Comparison of ENCODE assay signal across 1 cellular context in genomic region chr9:76401580-76402354, GRCh38.
TF ChIP-seq lines count a peak whose summit lies in the region.

No MANE protein-coding gene starts in this region.

TF ChIP-seq in HepG2, 621 proteins besides CTCF, POLR2A, EP300 and RAD21 (continued from another document and continues in another):
- TF ChIP-seq ZBTB40 (IDR thresholded peaks at IDR 0.05) = no peak
- TF ChIP-seq ZBTB40 (CRISPR knock-in tag; IDR thresholded peaks at IDR 0.05) = no peak
- TF ChIP-seq ZNF329 (CRISPR knock-in tag; IDR thresholded peaks at IDR 0.05; ENCODE audit: low read depth) = no peak
- no peak for TF ChIP-seq RBM39 (IDR thresholded peaks at IDR 0.05; ENCODE audit: low read depth, low read length, poor library complexity, severe bottlenecking)
- no peak for TF ChIP-seq NAIF1 (CRISPR knock-in tag; IDR thresholded peaks at IDR 0.05; ENCODE audit: borderline replicate concordance)
- no peak for TF ChIP-seq ZBTB7B (CRISPR knock-in tag; IDR thresholded peaks at IDR 0.05)
- no peak for TF ChIP-seq ZNF713 (CRISPR knock-in tag; IDR thresholded peaks at IDR 0.05)
- no peak for TF ChIP-seq ZNF552 (CRISPR knock-in tag; IDR thresholded peaks at IDR 0.05; ENCODE audit: borderline replicate concordance)
- peak; percentile 69; the same call in 1 of the 2 replicates for TF ChIP-seq ZNF280D (CRISPR knock-in tag; IDR thresholded peaks at IDR 0.05)
- TF ChIP-seq TFE3 (CRISPR knock-in tag; IDR thresholded peaks at IDR 0.05) = no peak
- no peak for TF ChIP-seq MTA3 (CRISPR knock-in tag; IDR thresholded peaks at IDR 0.05)
- no peak for TF ChIP-seq TCF12 (IDR thresholded peaks at IDR 0.05)
- no peak for TF ChIP-seq TCF12 (CRISPR knock-in tag; IDR thresholded peaks at IDR 0.05)
- no peak for TF ChIP-seq ZNF639 (CRISPR knock-in tag; conservative IDR thresholded peaks at IDR 0.05)
- TF ChIP-seq TBL1XR1 (IDR thresholded peaks at IDR 0.05; ENCODE audit: borderline replicate concordance, low read length, partially characterized antibody) = no peak
- TF ChIP-seq E2F2 (CRISPR knock-in tag; IDR thresholded peaks at IDR 0.05; ENCODE audit: borderline replicate concordance) = no peak
- no peak for TF ChIP-seq LCORL (IDR thresholded peaks at IDR 0.05)
- peak; percentile 69; the same call in 1 of the 2 replicates for TF ChIP-seq LCORL (CRISPR knock-in tag; IDR thresholded peaks at IDR 0.05)
- no peak for TF ChIP-seq ARNT2 (CRISPR knock-in tag; IDR thresholded peaks at IDR 0.05; ENCODE audit: low read depth)
- TF ChIP-seq ZNF546 (CRISPR knock-in tag; conservative IDR thresholded peaks at IDR 0.05) = no peak
- TF ChIP-seq MBNL3 (CRISPR knock-in tag; conservative IDR thresholded peaks at IDR 0.05) = no peak
- 0 out of 2 replicates have a peak, but pooled peaks have one; percentile 29 for TF ChIP-seq BRD4 (CRISPR knock-in tag; IDR thresholded peaks at IDR 0.05)
- no peak for TF ChIP-seq CHCHD3 (CRISPR knock-in tag; IDR thresholded peaks at IDR 0.05)
- TF ChIP-seq ZNF644 (CRISPR knock-in tag; IDR thresholded peaks at IDR 0.05; ENCODE audit: low read depth) = no peak
- TF ChIP-seq GPN1 (CRISPR knock-in tag; IDR thresholded peaks at IDR 0.05; ENCODE audit: borderline replicate concordance) = no peak
- no peak for TF ChIP-seq E2F1 (CRISPR knock-in tag; IDR thresholded peaks at IDR 0.05)
- no peak for TF ChIP-seq ZBTB26 (CRISPR knock-in tag; IDR thresholded peaks at IDR 0.05; ENCODE audit: borderline replicate concordance)
- TF ChIP-seq BRCA1 (CRISPR knock-in tag; IDR thresholded peaks at IDR 0.05) = no peak
- no peak for TF ChIP-seq KDM1A (CRISPR knock-in tag; IDR thresholded peaks at IDR 0.05)
- no peak for TF ChIP-seq ATF3 (CRISPR knock-in tag; IDR thresholded peaks at IDR 0.05)
- TF ChIP-seq ZNF773 (CRISPR knock-in tag; IDR thresholded peaks at IDR 0.05; ENCODE audit: borderline replicate concordance) = no peak
- no peak for TF ChIP-seq ZSCAN9 (CRISPR knock-in tag; IDR thresholded peaks at IDR 0.05; ENCODE audit: borderline replicate concordance)
- peak; percentile 40; the same call in 1 of the 2 replicates for TF ChIP-seq HDAC1 (CRISPR knock-in tag; IDR thresholded peaks at IDR 0.05)
- TF ChIP-seq TRIM24 (CRISPR knock-in tag; IDR thresholded peaks at IDR 0.05) = no peak
- TF ChIP-seq ZUFSP (CRISPR knock-in tag; IDR thresholded peaks at IDR 0.05; ENCODE audit: borderline replicate concordance) = no peak
- TF ChIP-seq ZFP36L1 (CRISPR knock-in tag; IDR thresholded peaks at IDR 0.05) = no peak
- no peak for TF ChIP-seq ZNF580 (CRISPR knock-in tag; IDR thresholded peaks at IDR 0.05; ENCODE audit: borderline replicate concordance, low read depth)
- TF ChIP-seq MTF1 (CRISPR knock-in tag; IDR thresholded peaks at IDR 0.05) = no peak
- no peak for TF ChIP-seq DMAP1 (CRISPR knock-in tag; IDR thresholded peaks at IDR 0.05)
- no peak for TF ChIP-seq NFIC (IDR thresholded peaks at IDR 0.05; ENCODE audit: low read length)
